Comparison of ENCODE assay signal across 15 cellular contexts in the genomic region with DNA sequence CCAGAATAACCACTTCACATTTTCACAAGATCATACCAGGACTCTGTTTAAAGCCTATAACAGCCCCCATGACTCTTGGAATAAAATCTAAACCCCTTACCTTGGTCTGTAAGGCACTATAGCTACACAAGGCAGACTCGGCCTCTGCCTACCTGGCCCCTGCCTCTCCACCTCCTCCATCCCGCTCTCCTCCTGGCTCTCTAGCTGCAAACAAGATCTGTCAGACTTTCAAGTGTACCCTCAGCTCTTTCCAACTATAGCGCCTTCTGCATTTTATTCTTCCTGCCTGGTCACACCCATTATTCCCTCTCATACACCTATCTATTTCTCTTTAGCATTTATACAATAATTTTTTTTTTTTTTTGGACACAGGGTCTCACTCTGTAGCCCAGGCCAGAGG. TPM values are rescaled to one million over a fixed set of nuclear protein-coding genes. Genes with fewer than 3 reads are reported as not detected.
"Had no signal": no experiment of that assay in that cellular context is flagged by ENCODE, and none has a peak within 500 bp of the region (broad histone marks: within the 10 kb centered on the region; RNA-seq: fewer than 3 reads in every experiment).

No MANE protein-coding gene starts in this region.

- H3K27ac ChIP-seq: coronary artery had no signal

- ATAC-seq: activated CD8-positive, alpha-beta T cell treated with anti-CD3 and anti-CD28 coated beads for 36 hours; natural killer cell had no signal

- DNase-seq: activated CD8-positive, alpha-beta memory T cell treated with anti-CD3 and anti-CD28 coated beads, Interleukin-2, amount 50 U/mL, for 48 hours; activated CD8-positive, alpha-beta T cell treated with anti-CD3 and anti-CD28 coated beads for 36 hours; activated naive CD4-positive, alpha-beta T cell; central memory CD4-positive, alpha-beta T cell; effector CD8-positive, alpha-beta T cell; immature natural killer cell; natural killer cell; nucleus accumbens; stimulated activated CD4-positive, alpha-beta T cell treated with anti-CD3 and anti-CD28 coated beads, Interleukin-2, amount 100 ng/mL, for 48 hours; SW 1271; T-helper 9 cell had no signal

- H3K4me3 ChIP-seq: coronary artery had no signal

RNA-seq across cellular contexts. Expression of a gene that starts 41.5 kb away (rescaled TPM):
- total RNA-seq: activated CD8-positive, alpha-beta T cell treated with anti-CD3 and anti-CD28 coated beads for 36 hours; activated T-helper 1 cell treated with anti-CD3 and anti-CD28 coated beads, Interleukin-12 subunit alpha, Interleukin-12 subunit beta, Interleukin-2, Interleukin-4 antibody, amounts not matched to agents 30 ng/mL and 10 ng/mL and 1 ng/mL, durations not matched to agents 14 hours and 24 hours and 36 hours; astrocyte; glomerular endothelial cell; natural killer cell had no signal
- polyA plus RNA-seq: immature natural killer cell had no signal
